In the genomic region with DNA sequence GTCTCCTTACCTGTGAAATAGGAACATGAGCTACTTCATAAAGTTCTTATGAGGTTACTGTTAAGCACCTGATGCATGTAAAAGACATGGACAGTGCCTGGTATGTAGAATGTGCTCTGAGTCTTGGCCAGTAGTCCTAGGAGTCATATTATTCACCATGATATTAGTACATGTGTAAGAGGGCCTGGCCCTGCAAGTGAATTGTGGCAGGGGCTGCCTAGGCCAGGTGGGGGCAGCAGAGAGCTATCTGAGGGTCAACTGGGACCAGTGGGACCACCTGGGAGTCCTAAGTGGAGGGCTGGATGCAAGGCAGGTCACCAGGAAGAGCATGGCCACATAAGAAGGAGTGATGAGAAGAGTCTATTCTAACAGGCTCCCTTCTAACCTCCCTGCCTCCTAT, we compare ENCODE assay signal across 8 cellular contexts.
DNase-seq lines count a peak whose midpoint lies in the region; ATAC-seq and TF ChIP-seq lines count a peak whose summit lies in the region.

No MANE protein-coding gene starts in this region.

- no peak overlapping the region for H3K27ac ChIP-seq in uterus

- no peaks in the 10 kb centered on the region for H3K9me3 ChIP-seq in uterus

- no peak overlapping the region for H3K27ac Mint-ChIP-seq in activated CD8-positive, alpha-beta T cell treated with anti-CD3 and anti-CD28 coated beads, Interleukin-2, amount 10 ng/mL, durations not matched to agents 7 days and 5 days

- POLR2A ChIA-PET in activated CD8-positive, alpha-beta T cell treated with anti-CD3 and anti-CD28 coated beads, Interleukin-2, amount 10 ng/mL, durations not matched to agents 7 days and 5 days (lab: Charles Lee): no interaction called here

- no peak for ATAC-seq in activated CD8-positive, alpha-beta T cell treated with anti-CD3 and anti-CD28 coated beads, Interleukin-2, amount 10 ng/mL, durations not matched to agents 7 days and 5 days
- ATAC-seq in HG02870 (IDR thresholded peaks at IDR 0.05; ENCODE audit: unreplicated experiment): no peak

- no peaks in the 10 kb centered on the region for H3K36me3 Mint-ChIP-seq in activated CD8-positive, alpha-beta T cell treated with anti-CD3 and anti-CD28 coated beads, Interleukin-2, amount 10 ng/mL, durations not matched to agents 7 days and 5 days (ENCODE audit: low read depth)

- no peak for TF ChIP-seq POLR2A in uterus (IDR thresholded peaks at IDR 0.05)

- no peak overlapping the region for H3K4me3 ChIP-seq in uterus

- no peaks in the 10 kb centered on the region for H3K27me3 ChIP-seq in uterus

- H3K27me3 Mint-ChIP-seq in activated CD8-positive, alpha-beta T cell treated with anti-CD3 and anti-CD28 coated beads, Interleukin-2, amount 10 ng/mL, durations not matched to agents 7 days and 5 days (ENCODE audit: low read depth): no peaks in the 10 kb centered on the region

- no peaks in the 10 kb centered on the region for H3K4me1 Mint-ChIP-seq in activated CD8-positive, alpha-beta T cell treated with anti-CD3 and anti-CD28 coated beads, Interleukin-2, amount 10 ng/mL, durations not matched to agents 7 days and 5 days (ENCODE audit: low read depth)

- peak; percentile 32 for DNase-seq in AG20443 (ENCODE audit: low spot score)
- DNase-seq in GM13977 (ENCODE audit: low spot score): peak; percentile 19
- DNase-seq in HuH-7 (ENCODE audit: low spot score): peak; percentile 47
- peak; percentile 26 for DNase-seq in activated CD8-positive, alpha-beta T cell treated with anti-CD3 and anti-CD28 coated beads, Interleukin-2, amount 10 ng/mL, durations not matched to agents 7 days and 5 days
- DNase-seq in islet precursor cell: peak; percentile 85
- DNase-seq in uterus: no peak
- DNase-seq in epidermal melanocyte (ENCODE audit: insufficient read length, low spot score): no peak

- no peaks in the 10 kb centered on the region for H3K36me3 ChIP-seq in uterus

- no peak overlapping the region for H3K4me3 Mint-ChIP-seq in activated CD8-positive, alpha-beta T cell treated with anti-CD3 and anti-CD28 coated beads, Interleukin-2, amount 10 ng/mL, durations not matched to agents 7 days and 5 days

- in situ Hi-C loops in GM13977 (cut with MboI; ENCODE audit: low pct_unique_long_range_greater_than_20kb, low sequenced_read_pairs, unreplicated experiment): no loop called here

- no peaks in the 10 kb centered on the region for H3K4me1 ChIP-seq in uterus

- TF ChIP-seq CTCF in GM13977 (IDR thresholded peaks at IDR 0.05; ENCODE audit: extremely low read depth, insufficient read depth, missing control alignments) (peak; percentile 58), uterus (IDR thresholded peaks at IDR 0.05) (peak; percentile 20 to 25 (median 24))

- intact Hi-C loops in uterus (cut with DNase I; ENCODE audit: low total_unique reads): no loop called here

- H3K9me3 Mint-ChIP-seq in activated CD8-positive, alpha-beta T cell treated with anti-CD3 and anti-CD28 coated beads, Interleukin-2, amount 10 ng/mL, durations not matched to agents 7 days and 5 days (ENCODE audit: insufficient read depth): no peaks in the 10 kb centered on the region

- CTCF ChIA-PET in activated CD8-positive, alpha-beta T cell treated with anti-CD3 and anti-CD28 coated beads, Interleukin-2, amount 10 ng/mL, durations not matched to agents 7 days and 5 days (lab: Charles Lee): no interaction called here

Comparison
In these comparisons a context has a peak if more than half of its experiments do, and no peak if none do; other contexts are left out.
1. DNase-seq: peak in AG20443 (single experiment), GM13977 (single experiment), HuH-7 (single experiment), activated CD8-positive, alpha-beta T cell treated with anti-CD3 and anti-CD28 coated beads, Interleukin-2, amount 10 ng/mL, durations not matched to agents 7 days and 5 days (single experiment) and islet precursor cell (single experiment); none in uterus (0 of 2) and epidermal melanocyte (single experiment).